In the genomic region with DNA sequence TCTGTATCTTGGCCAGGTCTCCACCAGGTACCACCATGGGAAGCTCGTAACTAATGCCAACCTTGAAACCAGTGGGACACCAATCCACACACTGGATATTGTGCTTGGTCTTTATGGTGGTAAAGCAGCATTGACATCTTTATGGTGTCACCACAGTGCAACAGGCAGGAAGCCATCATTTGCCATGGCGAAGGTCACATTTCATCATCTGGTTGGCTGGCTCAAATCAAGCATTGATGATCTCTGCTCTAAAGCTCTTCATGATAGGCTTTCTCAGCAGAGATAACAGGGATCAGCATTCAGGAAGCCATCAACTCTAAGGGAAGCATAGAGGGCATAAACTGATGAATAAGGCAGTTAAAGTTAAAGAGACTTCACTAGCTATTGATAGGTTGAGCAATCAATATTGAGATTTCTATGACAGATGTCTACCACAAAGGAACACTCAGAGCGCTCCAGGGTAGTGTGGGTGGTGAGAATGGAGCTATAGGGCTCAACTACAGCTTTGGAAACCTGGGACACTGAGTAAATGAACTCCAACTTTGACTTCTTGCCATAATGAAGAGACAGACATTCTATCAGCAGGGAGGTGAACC, we compare ENCODE assay signal across 34 cellular contexts. TPM values are rescaled to one million over a fixed set of nuclear protein-coding genes. Genes with fewer than 3 reads are reported as not detected.
"Had no signal": no experiment of that assay in that cellular context is flagged by ENCODE, and none has a peak within 500 bp of the region (broad histone marks: within the 10 kb centered on the region; RNA-seq: fewer than 3 reads in every experiment).

No MANE protein-coding gene starts in this region.

- ATAC-seq: activated CD4-positive, CD25-positive, alpha-beta regulatory T cell treated with anti-CD3 and anti-CD28 coated beads, Interleukin-2, amount 50 U/mL, for 24 hours; activated CD8-positive, alpha-beta T cell treated with anti-CD3 and anti-CD28 coated beads for 36 hours; activated naive CD8-positive, alpha-beta T cell treated with anti-CD3 and anti-CD28 coated beads, Interleukin-2, amount 50 U/mL, for 24 hours; activated T-cell treated with anti-CD3 and anti-CD28 coated beads, Interleukin-2, amount 50 U/mL, for 4 hours; activated T-helper 17 cell treated with anti-CD3 and anti-CD28 coated beads, Interleukin-2, amount 50 U/mL, for 72 hours; body of pancreas; foreskin keratinocyte; gastrocnemius medialis; heart left ventricle; T-helper 17 cell had no signal

- H3K36me3 ChIP-seq: adrenal gland, cardiac muscle cell, colonic mucosa, esophagus muscularis mucosa, gastrocnemius medialis, WERI-Rb-1 had no signal

- H3K9me3 ChIP-seq: adrenal gland, body of pancreas, colonic mucosa, esophagus muscularis mucosa, gastrocnemius medialis, heart left ventricle had no signal

- H3K4me3 ChIP-seq: adrenal gland, body of pancreas, cardiac muscle cell, colonic mucosa, esophagus muscularis mucosa, gastrocnemius medialis, heart left ventricle had no signal

- FAIRE-seq: endometrium had no signal

- H3K4me1 ChIP-seq: colonic mucosa, foreskin keratinocyte, gastrocnemius medialis had no signal

- H3K27ac ChIP-seq: adrenal gland, body of pancreas, cardiac muscle cell, colonic mucosa, esophagus muscularis mucosa, foreskin keratinocyte, gastrocnemius medialis, heart left ventricle, WERI-Rb-1 had no signal

- H3K27me3 ChIP-seq: adrenal gland, body of pancreas, cardiac muscle cell, colonic mucosa, esophagus muscularis mucosa, foreskin keratinocyte, gastrocnemius medialis, heart left ventricle had no signal

- DNase-seq: activated B cell treated with CpG ODN at 0.5 μM for 24 hours; activated CD4-positive, alpha-beta T cell treated with anti-CD3 and anti-CD28 coated beads for 48 hours; activated CD4-positive, alpha-beta T cell treated with anti-CD3 and anti-CD28 coated beads, Interleukin-2, amount 50 U/mL, for 1 hour; activated CD4-positive, alpha-beta T cell treated with anti-CD3 and anti-CD28 coated beads, Interleukin-2, amount 50 U/mL, for 48 hours; activated CD8-positive, alpha-beta memory T cell treated with anti-CD3 and anti-CD28 coated beads for 24 hours; activated CD8-positive, alpha-beta T cell treated with anti-CD3 and anti-CD28 coated beads for 36 hours; activated effector memory CD4-positive, alpha-beta T cell treated with Interleukin-2 at 50 U/mL for 16 hours; activated gamma-delta T cell treated with Interleukin-2 at 50 U/mL for 16 hours; activated naive CD4-positive, alpha-beta T cell treated with Interleukin-2 at 50 U/mL for 16 hours; activated naive CD8-positive, alpha-beta T cell treated with anti-CD3 and anti-CD28 coated beads for 36 hours; activated naive CD8-positive, alpha-beta T cell treated with anti-CD3 and anti-CD28 coated beads, Interleukin-2, amount 50 U/mL, for 24 hours; activated T-cell treated with anti-CD3 and anti-CD28 coated beads, Interleukin-2, amount 50 U/mL, for 4 hours; adrenal gland; amygdala; central memory CD4-positive, alpha-beta T cell; cerebellar nuclear complex; colonic mucosa; effector CD8-positive, alpha-beta T cell; erythroblast; gastrocnemius medialis; glutamatergic neuron; T-helper 1 cell; T-helper 17 cell; T1000 had no signal

RNA-seq across cellular contexts. Expression of gene ACTC1, which starts 54.1 kb away (rescaled TPM):
- total RNA-seq: activated B cell treated with CpG ODN at 0.5 μM for 24 hours; activated CD8-positive, alpha-beta T cell treated with anti-CD3 and anti-CD28 coated beads for 36 hours; activated naive CD8-positive, alpha-beta T cell treated with anti-CD3 and anti-CD28 coated beads for 36 hours; activated T-cell treated with anti-CD3 and anti-CD28 coated beads, Interleukin-2, amount 50 U/mL, for 4 hours; activated T-helper 17 cell treated with anti-CD3 and anti-CD28 coated beads, Interleukin-2, amount 50 U/mL, for 72 hours; dermis microvascular lymphatic vessel endothelial cell; foreskin keratinocyte; T-helper 17 cell had no signal
- polyA plus RNA-seq: foreskin keratinocyte had no signal
